30 cellular contexts compared by ENCODE assay signal in genomic region chr5:42361321-42361688, GRCh38.
DNase-seq lines count a peak whose midpoint lies in the region; ATAC-seq, FAIRE-seq and TF ChIP-seq lines count a peak whose summit lies in the region.
"Had no signal": no experiment of that assay in that cellular context is flagged by ENCODE, and none has a peak within 500 bp of the region (broad histone marks: within the 10 kb centered on the region; RNA-seq: fewer than 3 reads in every experiment).

No MANE protein-coding gene starts in this region.

- no TSS peak for BruUV-seq in PC-3 (replicated peaks; lab: Mats Ljungman, UMichigan)

- H3K9ac ChIP-seq in H9 (ENCODE audit: extremely low read depth, insufficient read length, low read length): no peak overlapping the region
- peak overlapping the region; percentile 49; the same call in 1 of the 2 replicates for H3K9ac ChIP-seq in PC-3 (ENCODE audit: low read length)
- no peak overlapping the region for H3K9ac ChIP-seq in H1 (replicated peaks in 1 of 4; ENCODE audit: extremely low read depth in 1 of 4, low read depth in 3 of 4, low read length in 3 of 4)
- H3K9ac ChIP-seq in mesendoderm (ENCODE audit: low read length): no peak overlapping the region

- WGBS in H9 (ENCODE audit: extremely low coverage, insufficient read length, low lambda C conversion rate): no CpG with 5 or more reads among the region's 3 CpGs
- 25% methylated on average over 3 of the region's 3 CpGs; no CpG with 5 or more reads in 1 of the 2 experiments for WGBS in H1 (ENCODE audit: extremely low coverage in 1 of 2, insufficient coverage in 1 of 2, insufficient read length in 1 of 2, insufficient replicate concordance in 2 of 2, low coverage in 1 of 2, low lambda C conversion rate in 2 of 2, missing lambda C conversion rate in 1 of 2), 2 experiments
- no CpG with 5 or more reads among the region's 3 CpGs for WGBS in mesendoderm (ENCODE audit: extremely low coverage, insufficient coverage, low lambda C conversion rate)
- 49 to 69% (median 62%) methylated on average over 3 of the region's 3 CpGs for WGBS in ovary, 3 donors

- H3K27ac Mint-ChIP-seq in H9: no peak overlapping the region
- H3K27ac Mint-ChIP-seq: B cell; CD8-positive, alpha-beta memory T cell had no signal

- peak; percentile 56 for ATAC-seq in PC-3
- ATAC-seq: A549, K562 had no signal

- peaks cover 7% of the 10 kb centered on the region for H3F3A ChIP-seq in PC-3 (ENCODE audit: low read length, unreplicated experiment)

- TF ChIP-seq EP300 in H1 (IDR thresholded peaks at IDR 0.05; ENCODE audit: borderline replicate concordance in 1 of 2, low read depth in 2 of 2, low read length in 2 of 2): no peak
- TF ChIP-seq EP300 in ovary (IDR thresholded peaks at IDR 0.05): no peak

- H3K4ac ChIP-seq in H9 (ENCODE audit: low read depth, low read length): no peak overlapping the region
- no peak overlapping the region for H3K4ac ChIP-seq in H1 (replicated peaks; ENCODE audit: insufficient read length, low read depth, low read length)
- H3K4ac ChIP-seq in mesendoderm (ENCODE audit: low read depth, low read length): no peak overlapping the region

- H3K4me3 Mint-ChIP-seq in H9: no peak overlapping the region
- H3K4me3 Mint-ChIP-seq: B cell; CD8-positive, alpha-beta memory T cell had no signal

- H3K36me3 Mint-ChIP-seq in H9 (ENCODE audit: insufficient read depth in 1 of 3, low read depth in 3 of 3): peaks cover 0 to 5% (median 0%) of the 10 kb centered on the region in 3 experiments; a peak in 2 of 7 replicates
- H3K36me3 Mint-ChIP-seq: CD8-positive, alpha-beta memory T cell had no signal

- no peak for TF ChIP-seq CTCF in H9 (conservative IDR thresholded peaks at IDR 0.05)
- TF ChIP-seq CTCF in PC-3 (conservative IDR thresholded peaks at IDR 0.05; ENCODE audit: low read depth, low read length): no peak
- no peak for TF ChIP-seq CTCF in H1 (IDR thresholded peaks at IDR 0.05; ENCODE audit: control extremely low read depth in 1 of 3, insufficient read depth in 1 of 3, low read depth in 1 of 3, low read length in 3 of 3)
- no peak for TF ChIP-seq CTCF in ovary (IDR thresholded peaks at IDR 0.05)

- peaks cover 24 to 28% of the 10 kb centered on the region in 2 experiments for H3K4me1 Mint-ChIP-seq in H9
- H3K4me1 Mint-ChIP-seq: B cell; CD8-positive, alpha-beta memory T cell had no signal

- peak overlapping the region; percentile 30 for H3K27ac ChIP-seq in H9 (ENCODE audit: insufficient read length, low read depth, low read length)
- peak overlapping the region; percentile 86 for H3K27ac ChIP-seq in PC-3 (ENCODE audit: low read length)
- H3K27ac ChIP-seq in H1 (ENCODE audit: low read depth, low read length): no peak overlapping the region
- no peak overlapping the region for H3K27ac ChIP-seq in mesendoderm (ENCODE audit: low read depth, low read length)
- H3K27ac ChIP-seq in ovary: no peak overlapping the region
- H3K27ac ChIP-seq: A549, C4-2B, PC-9, SJSA1 had no signal

- no peak for FAIRE-seq in H1 (lab: Jason Lieb, UNC)
- FAIRE-seq: A549, GM12891, K562 had no signal

- H3K79me1 ChIP-seq in H9 (ENCODE audit: insufficient read depth, low read depth, low read length, poor library complexity, severe bottlenecking) (no peaks in the 10 kb centered on the region), H1 (ENCODE audit: low read depth, low read length) (no peaks in the 10 kb centered on the region), mesendoderm (ENCODE audit: low read length) (no peaks in the 10 kb centered on the region)

- peaks cover 2 to 10% of the 10 kb centered on the region in 2 experiments; a peak in 4 of 5 replicates for H3K9me3 Mint-ChIP-seq in H9

- H2AK5ac ChIP-seq in H9 (ENCODE audit: insufficient read length, low read length) (no peak overlapping the region), H1 (ENCODE audit: low read depth, low read length) (no peak overlapping the region), mesendoderm (ENCODE audit: low read length) (no peak overlapping the region)

- H2BK15ac ChIP-seq in H9 (ENCODE audit: low read depth, low read length): no peak overlapping the region
- no peak overlapping the region for H2BK15ac ChIP-seq in H1 (ENCODE audit: low read length)
- no peak overlapping the region for H2BK15ac ChIP-seq in mesendoderm (replicated peaks; ENCODE audit: low read depth)

- no peak for DNase-seq in H9
- DNase-seq in PC-3: peak; percentile 80
- no peak for DNase-seq in H1 (ENCODE audit: low read depth in 1 of 2, low spot score in 2 of 2)
- peak; percentile 29 for DNase-seq in mesendoderm
- DNase-seq in NCI-H446 (lab: John Stamatoyannopoulos, UW): no peak
- no peak for DNase-seq in glomerular visceral epithelial cell (ENCODE audit: extremely low spot score)
- DNase-seq in activated CD4-positive, alpha-beta T cell treated with anti-CD3 and anti-CD28 coated beads, Interleukin-2, amount 50 U/mL, for 48 hours: no peak
- no peak for DNase-seq in ovary
- DNase-seq: Calu3; CD8-positive, alpha-beta memory T cell; DMS79 treated with DMSO at 0.1 percent for 48 hours; GF-D8; GOT3; Kasumi-1; MG63; NCI-H1694; NCI-H2081; NCI-H2171; NCI-H345; NCI-H524; NCI-H748 treated with DMSO at 0.1 percent for 48 hours; NK-92 treated with Interleukin-12 subunit alpha and Interleukin-12 subunit beta, amount 100 ng/mL, for 24 hours; Right ventricle myocardium superior had no signal

- CTCF ChIA-PET in PC-3 (lab: Charles Lee) (interaction anchor here (1.1 kb wide), 1 partner anchor 62 kb away, joined by 6 read pairs; the partner anchor contains the start of gene GHR), H1 (lab: Charles Lee; ENCODE audit: partially characterized antibody) (interaction anchor here (0.6 to 1.5 kb wide), 3 partner anchors 42 to 222 kb away, joined by 3 to 4 read pairs (median 3); no protein-coding TSS in a partner anchor)

- H2BK12ac ChIP-seq in H9 (ENCODE audit: insufficient read length, low read depth, low read length): no peak overlapping the region
- no peak overlapping the region for H2BK12ac ChIP-seq in H1 (ENCODE audit: low read depth, low read length)

- H4K91ac ChIP-seq in H9 (ENCODE audit: insufficient read length, low read depth, low read length): no peak overlapping the region
- H4K91ac ChIP-seq in H1 (replicated peaks; ENCODE audit: insufficient read length, low read length): no peak overlapping the region

- H2AFZ ChIP-seq in H9 (ENCODE audit: low read length): no peak overlapping the region
- no peak overlapping the region for H2AFZ ChIP-seq in PC-3 (ENCODE audit: low read length)
- no peak overlapping the region for H2AFZ ChIP-seq in H1 (ENCODE audit: low read length)
- H2AFZ ChIP-seq: PC-9 had no signal

- no peaks in the 10 kb centered on the region for H3K27me3 Mint-ChIP-seq in H9 (ENCODE audit: low read depth)
- H3K27me3 Mint-ChIP-seq: B cell; CD8-positive, alpha-beta memory T cell had no signal

- H3K79me2 ChIP-seq in H9 (ENCODE audit: insufficient read depth, low read length) (no peaks in the 10 kb centered on the region), PC-3 (ENCODE audit: low read length) (no peaks in the 10 kb centered on the region), H1 (ENCODE audit: control insufficient read depth in 1 of 2, insufficient read depth in 2 of 2, low read length in 2 of 2) (no peaks in the 10 kb centered on the region), mesendoderm (ENCODE audit: control insufficient read depth, insufficient read depth, low read length) (no peaks in the 10 kb centered on the region)

- no peak overlapping the region for H3K18ac ChIP-seq in H9 (ENCODE audit: insufficient read length, low read depth, low read length)
- H3K18ac ChIP-seq in H1 (ENCODE audit: extremely low read depth, low read length): no peak overlapping the region
- no peak overlapping the region for H3K18ac ChIP-seq in mesendoderm (ENCODE audit: low read length)

- no peak for TF ChIP-seq RAD21 in H1 (IDR thresholded peaks at IDR 0.05 in 1 of 2, conservative IDR thresholded peaks at IDR 0.05 in 1 of 2; ENCODE audit: low read depth in 2 of 2, low read length in 2 of 2)

- H4K8ac ChIP-seq in H9 (replicated peaks; ENCODE audit: insufficient read length, low read depth, low read length) (no peak overlapping the region), H1 (ENCODE audit: extremely low read depth, insufficient read depth, low read length) (no peak overlapping the region), mesendoderm (ENCODE audit: low read depth, low read length) (no peak overlapping the region)

- intact Hi-C loops in PC-3 (cut with micrococcal nuclease) (loop anchor here (2.0 to 10.0 kb wide), 3 partner anchors 63 to 221 kb away; no protein-coding TSS in a partner anchor), ovary (cut with DNase I) (no loop called here)

- H3T11ph ChIP-seq in H9 (ENCODE audit: low read length): no peak overlapping the region

- H2BK20ac ChIP-seq in H9 (ENCODE audit: low read depth, low read length, poor library complexity, severe bottlenecking): no peak overlapping the region
- no peak overlapping the region for H2BK20ac ChIP-seq in H1 (ENCODE audit: low read length)

- no peaks in the 10 kb centered on the region for H3K27me3 ChIP-seq in H9 (ENCODE audit: insufficient read depth, low read length)
- no peaks in the 10 kb centered on the region for H3K27me3 ChIP-seq in PC-3 (ENCODE audit: low read length)
- H3K27me3 ChIP-seq in H1 (replicated peaks in 1 of 4; ENCODE audit: control insufficient read depth in 3 of 4, extremely low read depth in 1 of 4, insufficient read depth in 3 of 4, low read length in 3 of 4): no peaks in the 10 kb centered on the region
- H3K27me3 ChIP-seq in mesendoderm (ENCODE audit: insufficient read depth, low read length, poor library complexity): no peaks in the 10 kb centered on the region
- no peaks in the 10 kb centered on the region for H3K27me3 ChIP-seq in ovary
- H3K27me3 ChIP-seq: MG63 had no signal

- H3K56ac ChIP-seq in H9 (ENCODE audit: insufficient read length, low read depth, low read length) (no peak overlapping the region), H1 (replicated peaks; ENCODE audit: insufficient read length, low read depth, low read length) (no peak overlapping the region), mesendoderm (ENCODE audit: low read length) (no peak overlapping the region)

- H3K4me2 ChIP-seq in H9 (ENCODE audit: insufficient read depth, insufficient read length, low read length) (no peak overlapping the region), PC-3 (ENCODE audit: low read length) (peak overlapping the region; percentile 50), H1 (ENCODE audit: insufficient read depth in 1 of 2, low read depth in 2 of 2, low read length in 2 of 2) (peak overlapping the region; percentile 17 to 25; a peak in 1 of 4 replicates), mesendoderm (ENCODE audit: low read length) (no peak overlapping the region)
- H3K4me2 ChIP-seq: A549, PC-9 had no signal

- no peak overlapping the region for H4K5ac ChIP-seq in H9 (ENCODE audit: insufficient read length, low read depth, low read length)
- H4K5ac ChIP-seq in H1 (ENCODE audit: insufficient read length, low read depth, low read length): no peak overlapping the region
- no peak overlapping the region for H4K5ac ChIP-seq in mesendoderm (ENCODE audit: low read length)

- no peak overlapping the region for H2BK5ac ChIP-seq in H9 (ENCODE audit: insufficient read length, low read length)
- no peak overlapping the region for H2BK5ac ChIP-seq in H1 (ENCODE audit: low read depth, low read length)
- no peak overlapping the region for H2BK5ac ChIP-seq in mesendoderm (ENCODE audit: low read length)

- 0 out of 2 replicates have a peak overlapping the region, but pooled peaks have one; percentile 4 for H3K4me3 ChIP-seq in PC-3 (ENCODE audit: low read length)
- no peak overlapping the region for H3K4me3 ChIP-seq in H1 (ENCODE audit: extremely low read depth in 1 of 4, insufficient read depth in 2 of 4, low read depth in 3 of 4, low read length in 4 of 4)
- no peak overlapping the region for H3K4me3 ChIP-seq in mesendoderm (ENCODE audit: low read length)
- no peak overlapping the region for H3K4me3 ChIP-seq in ovary
- H3K4me3 ChIP-seq: A549, K562, MG63, PC-9, SJSA1 had no signal

- no peaks in the 10 kb centered on the region for H3K36me3 ChIP-seq in PC-3 (ENCODE audit: low read depth, low read length)
- no peaks in the 10 kb centered on the region for H3K36me3 ChIP-seq in H1 (ENCODE audit: control insufficient read depth in 2 of 4, insufficient read depth in 4 of 4, low read length in 3 of 4)
- H3K36me3 ChIP-seq in mesendoderm (ENCODE audit: control insufficient read depth, insufficient read depth, low read length): no peaks in the 10 kb centered on the region
- no peaks in the 10 kb centered on the region for H3K36me3 ChIP-seq in ovary
- H3K36me3 ChIP-seq: MG63, SJSA1 had no signal

- H4K20me1 ChIP-seq in H9 (ENCODE audit: control insufficient read depth, insufficient read depth, insufficient read length) (no peaks in the 10 kb centered on the region), PC-3 (ENCODE audit: low read length) (no peaks in the 10 kb centered on the region), H1 (replicated peaks in 1 of 2; ENCODE audit: control insufficient read depth in 1 of 2, insufficient read depth in 2 of 2, low read length in 2 of 2) (no peaks in the 10 kb centered on the region)

- POLR2A ChIA-PET in PC-3 (lab: Charles Lee; ENCODE audit: unreplicated experiment) (interaction anchor here (0.5 to 0.7 kb wide), 2 partner anchors 62 to 458 kb away, joined by 3 to 4 read pairs; partner anchors contain the start of gene GHR), H1 (lab: Charles Lee; ENCODE audit: partially characterized antibody) (no interaction called here)

- H3K4me1 ChIP-seq in H9 (ENCODE audit: insufficient read depth, low read length) (peaks cover 4% of the 10 kb centered on the region; the same call in 1 of the 2 replicates), PC-3 (ENCODE audit: insufficient read depth, low read length) (peaks cover 26% of the 10 kb centered on the region), H1 (replicated peaks in 1 of 4; ENCODE audit: control insufficient read depth in 3 of 4, insufficient read depth in 4 of 4, low read length in 3 of 4) (peaks cover 0 to 13% (median 8%) of the 10 kb centered on the region in 4 experiments; a peak in 4 of 7 replicates), mesendoderm (ENCODE audit: control insufficient read depth, low read depth, low read length) (no peaks in the 10 kb centered on the region), ovary (ENCODE audit: insufficient read depth) (no peaks in the 10 kb centered on the region)
- H3K4me1 ChIP-seq: A549, SJSA1 had no signal

- H3K14ac ChIP-seq in H9 (ENCODE audit: insufficient read depth, low read length): no peak overlapping the region
- no peak overlapping the region for H3K14ac ChIP-seq in H1 (ENCODE audit: insufficient read length)

- H2BK120ac ChIP-seq in H9 (ENCODE audit: low read depth, low read length, poor library complexity, severe bottlenecking): no peak overlapping the region
- H2BK120ac ChIP-seq in H1 (replicated peaks; ENCODE audit: low read depth, low read length): no peak overlapping the region
- no peak overlapping the region for H2BK120ac ChIP-seq in mesendoderm (ENCODE audit: low read depth, low read length)

- no peaks in the 10 kb centered on the region for H3K23me2 ChIP-seq in H9 (ENCODE audit: insufficient read length, low read depth, low read length, poor library complexity, severe bottlenecking)
- no peaks in the 10 kb centered on the region for H3K23me2 ChIP-seq in H1 (ENCODE audit: low read depth, low read length)

- no peaks in the 10 kb centered on the region for H3K9me3 ChIP-seq in H9 (ENCODE audit: control insufficient read depth, low read depth, low read length)
- no peaks in the 10 kb centered on the region for H3K9me3 ChIP-seq in PC-3 (ENCODE audit: low read length)
- H3K9me3 ChIP-seq in H1 (ENCODE audit: insufficient read depth in 2 of 2, low read depth in 1 of 2, low read length in 1 of 2): no peaks in the 10 kb centered on the region
- H3K9me3 ChIP-seq in ovary: no peaks in the 10 kb centered on the region
- H3K9me3 ChIP-seq: A549, MG63, SJSA1 had no signal

- H3K23ac ChIP-seq in H9 (ENCODE audit: insufficient read length, low read depth, low read length) (no peak overlapping the region), H1 (ENCODE audit: insufficient read length) (no peak overlapping the region), mesendoderm (ENCODE audit: low read length) (no peak overlapping the region)

- TF ChIP-seq POLR2A in H1 (IDR thresholded peaks at IDR 0.05; ENCODE audit: control extremely low read depth in 1 of 2, low read depth in 2 of 2, low read length in 2 of 2) (no peak), ovary (IDR thresholded peaks at IDR 0.05) (no peak)

- no peaks in the 10 kb centered on the region for H3K9me2 ChIP-seq in PC-3 (replicated peaks; ENCODE audit: low read length)

Comparison
In these comparisons a context has a peak if more than half of its experiments do, and no peak if none do; other contexts are left out.
1. DNase-seq: peak in PC-3 (single experiment) and mesendoderm (single experiment); none in H9 (single experiment), H1 (0 of 2), NCI-H446 (0 of 2), glomerular visceral epithelial cell (single experiment), activated CD4-positive, alpha-beta T cell treated with anti-CD3 and anti-CD28 coated beads, Interleukin-2, amount 50 U/mL, for 48 hours (0 of 2) and ovary (0 of 5).
2. H3K27ac ChIP-seq: peak in H9 (single experiment) and PC-3 (single experiment); none in H1 (single experiment), mesendoderm (single experiment) and ovary (0 of 2).
3. H3K4me2 ChIP-seq: peak in PC-3 (single experiment) and H1 (2 of 2); none in H9 (single experiment) and mesendoderm (single experiment).